ENCODE assay signal across 8 cellular contexts in the genomic region with DNA sequence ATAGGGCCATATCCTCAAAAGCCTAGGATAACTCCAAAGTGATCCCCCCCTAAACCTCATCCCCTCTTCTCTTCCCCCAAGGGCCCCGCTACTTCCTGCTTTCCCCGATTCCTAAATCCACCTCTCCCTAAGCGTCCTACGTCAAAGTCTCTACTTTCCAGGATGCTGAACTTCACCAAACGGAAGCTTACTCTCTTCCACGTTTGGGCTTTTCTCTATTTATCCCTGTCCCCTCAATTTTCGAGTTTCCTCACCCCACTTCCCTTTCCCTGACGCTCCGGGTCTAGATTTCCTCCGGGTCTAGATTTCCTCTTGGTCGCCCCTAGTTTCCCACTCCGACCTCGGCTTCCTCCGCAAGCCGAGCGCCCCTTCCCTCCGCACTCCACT. TPM values are rescaled to one million over a fixed set of nuclear protein-coding genes. Genes with fewer than 3 reads are reported as not detected.
A peak's percentile ranks its signal among the peaks of the same experiment; 100 is the strongest.
DNase-seq lines count a peak whose midpoint lies in the region; TF ChIP-seq lines count a peak whose summit lies in the region.

No MANE protein-coding gene starts in this region.

- peak overlapping the region; percentile 66; the same call in 1 of the 2 replicates for H2AFZ ChIP-seq in OCI-LY3 (ENCODE audit: low read depth, low read length)

- intact Hi-C loops in dorsolateral prefrontal cortex (cut with DNase I) = loop anchor here (5.0 kb wide), 1 partner anchor 38 kb away; a partner anchor contains a TSS

- H3K9me3 ChIP-seq in OCI-LY3 (ENCODE audit: insufficient read depth, low read length) (no peaks in the 10 kb centered on the region), mononuclear cell (ENCODE audit: low read depth, low read length) (no peaks in the 10 kb centered on the region)

- H3K79me2 ChIP-seq in OCI-LY3 (ENCODE audit: low read length) = peaks cover 27% of the 10 kb centered on the region

- TF ChIP-seq CTCF in OCI-LY3 (IDR thresholded peaks at IDR 0.05; ENCODE audit: low read depth, low read length) (no peak), dorsolateral prefrontal cortex (IDR thresholded peaks at IDR 0.05 in 54 of 56, conservative IDR thresholded peaks at IDR 0.05 in 2 of 56; ENCODE audit: low read depth in 1 of 56, partially characterized antibody in 56 of 56) (no peak)

- DNase-seq in DMS79 treated with DMSO at 0.1 percent for 48 hours (lab: John Stamatoyannopoulos, UW) (peak; percentile 70), DMS79 (lab: John Stamatoyannopoulos, UW) (no peak), dorsolateral prefrontal cortex (no peak), NCI-H2029 (lab: John Stamatoyannopoulos, UW) (no peak), GM19240 (ENCODE audit: insufficient read length, low spot score) (no peak), DMS153 (lab: John Stamatoyannopoulos, UW) (no peak)

- peaks cover 19% of the 10 kb centered on the region for H3K36me3 ChIP-seq in OCI-LY3 (replicated peaks; ENCODE audit: low read depth, low read length)

- H3K27me3 ChIP-seq in OCI-LY3 (ENCODE audit: low read depth, low read length) (no peaks in the 10 kb centered on the region), dorsolateral prefrontal cortex (no peaks in the 10 kb centered on the region), mononuclear cell (ENCODE audit: insufficient read depth, low read length) (no peaks in the 10 kb centered on the region)

- peaks cover 24% of the 10 kb centered on the region for H3K4me1 ChIP-seq in OCI-LY3 (ENCODE audit: low read length)
- peaks cover 27% of the 10 kb centered on the region for H3K4me1 ChIP-seq in mononuclear cell (ENCODE audit: insufficient read depth, low read length)

- no peaks in the 10 kb centered on the region for H4K20me1 ChIP-seq in OCI-LY3 (ENCODE audit: insufficient read depth, low read length)

- peak overlapping the region; percentile 88 for H3K4me2 ChIP-seq in OCI-LY3 (ENCODE audit: low read length)

- H3K4me3 ChIP-seq in OCI-LY3 (ENCODE audit: low read length) (peak overlapping the region; percentile 96), dorsolateral prefrontal cortex (peak overlapping the region; percentile 60 to 98 (median 87)), mononuclear cell (ENCODE audit: low read length) (peak overlapping the region; percentile 90)

- H3K27ac ChIP-seq in OCI-LY3 (ENCODE audit: low read length) = peak overlapping the region; percentile 66
- peak overlapping the region; percentile 65 to 99 (median 94) for H3K27ac ChIP-seq in dorsolateral prefrontal cortex

- H3K9ac ChIP-seq in OCI-LY3 (ENCODE audit: low read length) = peak overlapping the region; percentile 99

RNA-seq across cellular contexts. Expression of a gene that starts 0.5 kb away (rescaled TPM):
- total RNA-seq in dorsolateral prefrontal cortex = 10 to 100 TPM in 104 of 120 experiments, 1 to 10 TPM in 16; 7.6 to 19.7 (median 12.6) TPM
- total RNA-seq in mononuclear cell = 3.5 TPM

RNA-seq across cellular contexts. Expression of a gene that starts 12.6 kb away (rescaled TPM):
- total RNA-seq in dorsolateral prefrontal cortex = 1 to 10 TPM in 90 of 120 experiments, under 1 TPM in 26, not detected in 4; 0.10 to 5.8 (median 1.8) TPM
- total RNA-seq in mononuclear cell = under 0.01 TPM

RNA-seq across cellular contexts. Expression of a gene that starts 38.7 kb away (rescaled TPM):
- total RNA-seq in dorsolateral prefrontal cortex (10 to 100 TPM in 3 of 120 experiments, 1 to 10 TPM in 5, not detected in 112; 4.4 to 11.0 (median 5.2) TPM), mononuclear cell (not detected)
